In the genomic region with DNA sequence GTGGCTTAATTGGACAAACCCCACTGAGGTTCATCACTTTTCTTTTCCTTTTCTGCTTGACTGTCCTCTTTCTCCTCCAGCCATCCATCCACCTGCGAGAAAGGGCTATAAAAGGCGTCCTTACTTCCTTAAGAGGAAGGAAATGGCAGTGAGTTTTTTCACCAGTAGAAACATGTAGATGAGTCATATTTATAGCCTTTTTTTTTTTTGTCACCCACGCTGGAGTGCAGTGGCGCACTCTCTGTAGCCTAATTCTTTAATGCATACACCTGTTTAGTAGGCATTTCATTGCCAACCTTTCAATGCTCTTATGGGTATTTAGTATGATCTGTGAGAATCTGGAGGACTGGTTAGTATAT, we compare ENCODE assay signal across 8 cellular contexts. TPM values are rescaled to one million over a fixed set of nuclear protein-coding genes. Genes with fewer than 3 reads are reported as not detected.
DNase-seq lines count a peak whose midpoint lies in the region; ATAC-seq, FAIRE-seq and TF ChIP-seq lines count a peak whose summit lies in the region.

No MANE protein-coding gene starts in this region.

- H3K4me1 Mint-ChIP-seq in IgD-negative memory B cell: peaks cover 38 to 45% (median 41%) of the 10 kb centered on the region in 3 donors

- H3K36me3 ChIP-seq in ascending aorta (no peaks in the 10 kb centered on the region), small intestine (ENCODE audit: control insufficient read depth in 2 of 2, insufficient read depth in 2 of 2, low read length in 2 of 2) (no peaks in the 10 kb centered on the region), adrenal gland (replicated peaks in 1 of 2) (no peaks in the 10 kb centered on the region)

- no peak for FAIRE-seq in small intestine (lab: Jason Lieb, UNC)

- peak overlapping the region in 2 of 4 donors; percentile 83 to 90 for H3K4me3 Mint-ChIP-seq in IgD-negative memory B cell

- intact Hi-C loops in ascending aorta (cut with DNase I) (no loop called here), adrenal gland (cut with DNase I) (no loop called here)

- H3K4me1 ChIP-seq in ascending aorta: peaks cover 5 to 13% of the 10 kb centered on the region in 2 donors
- peaks cover 2 to 12% of the 10 kb centered on the region in 2 donors for H3K4me1 ChIP-seq in small intestine (ENCODE audit: control insufficient read depth in 2 of 2, insufficient read depth in 1 of 2, low read depth in 1 of 2, low read length in 1 of 2)
- H3K4me1 ChIP-seq in adrenal gland (replicated peaks in 1 of 2): peaks cover 0 to 18% of the 10 kb centered on the region in 2 donors

- no peaks in the 10 kb centered on the region for H3K27me3 Mint-ChIP-seq in IgD-negative memory B cell

- no peak for TF ChIP-seq POLR2A in adrenal gland (IDR thresholded peaks at IDR 0.05)

- peaks cover 2 to 7% (median 3%) of the 10 kb centered on the region in 3 donors for H3K9me3 Mint-ChIP-seq in IgD-negative memory B cell

- H3K27ac ChIP-seq in ascending aorta: peak overlapping the region; percentile 32 to 46
- peak overlapping the region; percentile 50 to 84 for H3K27ac ChIP-seq in small intestine (ENCODE audit: low read depth in 1 of 2, low read length in 1 of 2)
- H3K27ac ChIP-seq in adrenal gland: peak overlapping the region in 2 of 5 donors; percentile 10 to 46

- no peaks in the 10 kb centered on the region for H3K27me3 ChIP-seq in ascending aorta
- no peaks in the 10 kb centered on the region for H3K27me3 ChIP-seq in small intestine (ENCODE audit: control insufficient read depth in 2 of 2, insufficient read depth in 2 of 2, low read length in 2 of 2)
- H3K27me3 ChIP-seq in adrenal gland: no peaks in the 10 kb centered on the region

- ATAC-seq in GM21526 (IDR thresholded peaks at IDR 0.05; ENCODE audit: low FRiP score, unreplicated experiment): no peak

- DNase-seq in activated naive CD4-positive, alpha-beta T cell treated with Interleukin-2 at 50 U/mL for 16 hours: peak; percentile 14
- no peak for DNase-seq in activated naive CD4-positive, alpha-beta T cell (lab: John Stamatoyannopoulos, UW)
- DNase-seq in ascending aorta (ENCODE audit: low spot score in 2 of 2) (no peak), small intestine (peak; percentile 83), adrenal gland (no peak), NCI-H2081 treated with DMSO at 0.1 percent for 48 hours (lab: John Stamatoyannopoulos, UW) (no peak)

- H3K4me3 ChIP-seq in ascending aorta (no peak overlapping the region), small intestine (ENCODE audit: low read depth in 1 of 2, low read length in 2 of 2) (no peak overlapping the region), adrenal gland (no peak overlapping the region)

- TF ChIP-seq CTCF in ascending aorta (IDR thresholded peaks at IDR 0.05) (no peak), adrenal gland (IDR thresholded peaks at IDR 0.05) (no peak)

- H3K9me3 ChIP-seq in ascending aorta (no peaks in the 10 kb centered on the region), small intestine (ENCODE audit: control insufficient read depth, low read depth) (no peaks in the 10 kb centered on the region), adrenal gland (replicated peaks in 1 of 3) (no peaks in the 10 kb centered on the region)

- peak overlapping the region in 2 of 3 donors; percentile 11 to 17 for H3K27ac Mint-ChIP-seq in IgD-negative memory B cell

- 10 to 34% (median 21%) methylated on average over 4 of the region's 4 CpGs for WGBS in small intestine, 3 donors
- 56 to 62% (median 59%) methylated on average over 4 of the region's 4 CpGs for WGBS in adrenal gland, 4 donors

- H3K36me3 Mint-ChIP-seq in IgD-negative memory B cell: peaks cover 3% of the 10 kb centered on the region

RNA-seq across cellular contexts. Expression of a gene that starts 15.3 kb away (rescaled TPM):
- polyA plus RNA-seq in IgD-negative memory B cell (38.1 TPM), small intestine (100 to 1,000 TPM in 1 of 3 donors, 10 to 100 TPM in 2; 78.1 to 100 (median 80.5) TPM), adrenal gland (100 to 1,000 TPM in 1 of 3 donors, 10 to 100 TPM in 2; 61.5 to 110 (median 65.0) TPM)
- total RNA-seq in ascending aorta (47.7 TPM), adrenal gland (100 to 1,000 TPM in 1 of 8 donors, 10 to 100 TPM in 7; 55.5 to 104 (median 73.3) TPM)

Comparison
In these comparisons a context has a peak if more than half of its experiments do, and no peak if none do; other contexts are left out.
1. DNase-seq: peak in activated naive CD4-positive, alpha-beta T cell treated with Interleukin-2 at 50 U/mL for 16 hours (single experiment) and small intestine (single experiment); none in activated naive CD4-positive, alpha-beta T cell (0 of 4), ascending aorta (0 of 2), adrenal gland (0 of 7) and NCI-H2081 treated with DMSO at 0.1 percent for 48 hours (single experiment).